ENCODE assay signal across 25 cellular contexts in genomic region chr12:6360080-6360571, GRCh38. TPM values are rescaled to one million over a fixed set of nuclear protein-coding genes. Genes with fewer than 3 reads are reported as not detected.
A peak's percentile ranks its signal among the peaks of the same experiment; 100 is the strongest.
DNase-seq lines count a peak whose midpoint lies in the region; ATAC-seq and TF ChIP-seq lines count a peak whose summit lies in the region.
"Had no signal": no experiment of that assay in that cellular context is flagged by ENCODE, and none has a peak within 500 bp of the region (broad histone marks: within the 10 kb centered on the region; RNA-seq: fewer than 3 reads in every experiment).

No MANE protein-coding gene starts in this region.

- H3K9me3 ChIP-seq in MM.1S (replicated peaks; ENCODE audit: insufficient read depth, low read length) (no peaks in the 10 kb centered on the region), muscle layer of colon (ENCODE audit: low read length) (no peaks in the 10 kb centered on the region), HAP-1 (no peaks in the 10 kb centered on the region)

- H3K4me3 Mint-ChIP-seq in chondrocyte (ENCODE audit: unreplicated experiment): no peak overlapping the region
- H3K4me3 Mint-ChIP-seq in stimulated activated effector memory CD8-positive, alpha-beta T cell treated with anti-CD3 and anti-CD28 coated beads, Interleukin-12 subunit alpha, Interleukin-12 subunit beta, amount 100 ng/mL, for 72 hours: no peak overlapping the region
- H3K4me3 Mint-ChIP-seq: activated B cell treated with CpG ODN at 0.5 μM for 24 hours; activated CD4-positive, alpha-beta memory T cell treated with anti-CD3 and anti-CD28 coated beads for 36 hours; brain; natural killer cell treated with Interleukin-12 subunit alpha and Interleukin-12 subunit beta and Interleukin-15 and Interleukin-18, amount 100 ng/mL, for 72 hours; stimulated activated naive B cell treated with anti-CD40 and anti-IgM and Interleukin-4, amounts not matched to agents 10 μg/mL and 1 μg/mL and 100 μg/mL, for 72 hours had no signal

- peak overlapping the region; percentile 55 for H2AFZ ChIP-seq in MM.1S (ENCODE audit: low read length)

- H3K4me1 ChIP-seq in MM.1S (ENCODE audit: low read length) (peaks cover 44% of the 10 kb centered on the region), muscle layer of colon (ENCODE audit: insufficient read depth, low read length) (peaks cover 17% of the 10 kb centered on the region), HAP-1 (peaks cover 7% of the 10 kb centered on the region)

- no peaks in the 10 kb centered on the region for H4K20me1 ChIP-seq in MM.1S (ENCODE audit: insufficient read depth, low read length)

- H3K4me1 Mint-ChIP-seq in chondrocyte (ENCODE audit: low read depth): peaks cover 32% of the 10 kb centered on the region
- peaks cover 39% of the 10 kb centered on the region for H3K4me1 Mint-ChIP-seq in stimulated activated effector memory CD8-positive, alpha-beta T cell treated with anti-CD3 and anti-CD28 coated beads, Interleukin-12 subunit alpha, Interleukin-12 subunit beta, amount 100 ng/mL, for 72 hours
- H3K4me1 Mint-ChIP-seq: brain had no signal

- TF ChIP-seq CTCF in MM.1S (IDR thresholded peaks at IDR 0.05; ENCODE audit: low read length) (no peak), chondrocyte (IDR thresholded peaks at IDR 0.05) (no peak)

- H3K4me2 ChIP-seq in MM.1S (ENCODE audit: low read depth, low read length): peak overlapping the region; percentile 76

- no peaks in the 10 kb centered on the region for H3K79me2 ChIP-seq in MM.1S (ENCODE audit: low read length)

- H3K27me3 ChIP-seq in MM.1S (replicated peaks; ENCODE audit: insufficient read depth, low read length) (no peaks in the 10 kb centered on the region), muscle layer of colon (ENCODE audit: control insufficient read depth in 1 of 2, insufficient read depth in 2 of 2, low read length in 2 of 2) (no peaks in the 10 kb centered on the region), HAP-1 (ENCODE audit: low read depth) (no peaks in the 10 kb centered on the region)

- H3K4me3 ChIP-seq in MM.1S (ENCODE audit: low read length) (peak overlapping the region; percentile 28; the same call in 1 of the 2 replicates), muscle layer of colon (ENCODE audit: low read depth in 1 of 2, low read length in 2 of 2) (no peak overlapping the region), HAP-1 (no peak overlapping the region)
- H3K4me3 ChIP-seq: skin epidermis had no signal

- DNase-seq in MM.1S (peak; percentile 94), chondrocyte (ENCODE audit: low spot score) (no peak), OCI-M2 (lab: John Stamatoyannopoulos, UW; ENCODE audit: unreplicated experiment) (no peak), HAP-1 (ENCODE audit: low spot score in 2 of 2) (no peak)
- no peak for DNase-seq in stimulated activated effector memory CD8-positive, alpha-beta T cell treated with anti-CD3 and anti-CD28 coated beads, Interleukin-12 subunit alpha, Interleukin-12 subunit beta, amount 100 ng/mL, for 72 hours (ENCODE audit: low spot score in 2 of 2)
- DNase-seq: activated B cell treated with CpG ODN at 0.5 μM for 24 hours; activated CD4-positive, alpha-beta memory T cell treated with anti-CD3 and anti-CD28 coated beads for 36 hours; activated effector memory CD4-positive, alpha-beta T cell treated with anti-CD3 and anti-CD28 coated beads, Interleukin-2, amount 50 U/mL, for 16 hours; EL; GOT3; mesenchymal stem cell; NCI-H1436; NCI-H526; stimulated activated naive B cell treated with anti-CD40 and anti-IgM and Interleukin-4, amounts not matched to agents 10 μg/mL and 1 μg/mL and 100 μg/mL, for 72 hours; T1000 had no signal

- ATAC-seq in stimulated activated effector memory CD8-positive, alpha-beta T cell treated with anti-CD3 and anti-CD28 coated beads, Interleukin-12 subunit alpha, Interleukin-12 subunit beta, amount 100 ng/mL, for 72 hours: no peak
- ATAC-seq in GM21447 (IDR thresholded peaks at IDR 0.05; ENCODE audit: unreplicated experiment) (no peak), GM21576 (IDR thresholded peaks at IDR 0.05; ENCODE audit: unreplicated experiment) (no peak)
- ATAC-seq: natural killer cell treated with Interleukin-12 subunit alpha and Interleukin-12 subunit beta and Interleukin-15 and Interleukin-18, amount 100 ng/mL, for 72 hours; Right ventricle myocardium inferior had no signal

- no peaks in the 10 kb centered on the region for H3K9me3 Mint-ChIP-seq in chondrocyte (ENCODE audit: low read depth)
- H3K9me3 Mint-ChIP-seq in stimulated activated effector memory CD8-positive, alpha-beta T cell treated with anti-CD3 and anti-CD28 coated beads, Interleukin-12 subunit alpha, Interleukin-12 subunit beta, amount 100 ng/mL, for 72 hours: no peaks in the 10 kb centered on the region
- H3K9me3 Mint-ChIP-seq: activated B cell treated with CpG ODN at 0.5 μM for 24 hours; activated CD4-positive, alpha-beta memory T cell treated with anti-CD3 and anti-CD28 coated beads for 36 hours; IgD-negative memory B cell; natural killer cell treated with Interleukin-12 subunit alpha and Interleukin-12 subunit beta and Interleukin-15 and Interleukin-18, amount 100 ng/mL, for 72 hours; stimulated activated naive B cell treated with anti-CD40 and anti-IgM and Interleukin-4, amounts not matched to agents 10 μg/mL and 1 μg/mL and 100 μg/mL, for 72 hours had no signal

- H3K27ac Mint-ChIP-seq in chondrocyte (ENCODE audit: unreplicated experiment): peak overlapping the region; percentile 32
- H3K27ac Mint-ChIP-seq in stimulated activated effector memory CD8-positive, alpha-beta T cell treated with anti-CD3 and anti-CD28 coated beads, Interleukin-12 subunit alpha, Interleukin-12 subunit beta, amount 100 ng/mL, for 72 hours: peak overlapping the region; percentile 29
- H3K27ac Mint-ChIP-seq: activated B cell treated with CpG ODN at 0.5 μM for 24 hours; activated CD4-positive, alpha-beta memory T cell treated with anti-CD3 and anti-CD28 coated beads for 36 hours; stimulated activated naive B cell treated with anti-CD40 and anti-IgM and Interleukin-4, amounts not matched to agents 10 μg/mL and 1 μg/mL and 100 μg/mL, for 72 hours had no signal

- H3F3A ChIP-seq in MM.1S (ENCODE audit: insufficient read depth, low read length): peaks cover 39% of the 10 kb centered on the region

- no peaks in the 10 kb centered on the region for H3K36me3 ChIP-seq in MM.1S (replicated peaks; ENCODE audit: insufficient read depth, low read length)
- H3K36me3 ChIP-seq in muscle layer of colon (ENCODE audit: insufficient read depth, low read length): no peaks in the 10 kb centered on the region
- H3K36me3 ChIP-seq in HAP-1 (replicated peaks): no peaks in the 10 kb centered on the region

- H3K27ac ChIP-seq in MM.1S (ENCODE audit: low read length): peak overlapping the region; percentile 96
- H3K27ac ChIP-seq in muscle layer of colon (ENCODE audit: low read depth, low read length): peak overlapping the region; percentile 10

- in situ Hi-C loops in HAP-1 (cut with MboI; ENCODE audit: low sequenced_read_pairs): no loop called here

- H3K9me2 ChIP-seq in MM.1S (replicated peaks; ENCODE audit: insufficient read depth, low read length): no peaks in the 10 kb centered on the region

- H3K36me3 Mint-ChIP-seq in chondrocyte (ENCODE audit: low read depth): peaks cover 2% of the 10 kb centered on the region
- no peaks in the 10 kb centered on the region for H3K36me3 Mint-ChIP-seq in stimulated activated effector memory CD8-positive, alpha-beta T cell treated with anti-CD3 and anti-CD28 coated beads, Interleukin-12 subunit alpha, Interleukin-12 subunit beta, amount 100 ng/mL, for 72 hours
- H3K36me3 Mint-ChIP-seq: activated CD4-positive, alpha-beta memory T cell treated with anti-CD3 and anti-CD28 coated beads for 36 hours; brain; IgD-negative memory B cell; natural killer cell treated with Interleukin-12 subunit alpha and Interleukin-12 subunit beta and Interleukin-15 and Interleukin-18, amount 100 ng/mL, for 72 hours; stimulated activated naive B cell treated with anti-CD40 and anti-IgM and Interleukin-4, amounts not matched to agents 10 μg/mL and 1 μg/mL and 100 μg/mL, for 72 hours had no signal

- no peaks in the 10 kb centered on the region for H3K27me3 Mint-ChIP-seq in chondrocyte (ENCODE audit: low read depth)
- H3K27me3 Mint-ChIP-seq: activated CD4-positive, alpha-beta memory T cell treated with anti-CD3 and anti-CD28 coated beads for 36 hours had no signal

- H3K9ac ChIP-seq in MM.1S (ENCODE audit: low read length) (peak overlapping the region; percentile 77), muscle layer of colon (ENCODE audit: low read length) (no peak overlapping the region)

RNA-seq across cellular contexts. Expression of gene SCNN1A, which starts 15.2 kb away (rescaled TPM):
- 0.87 to 2.6 TPM (median 1.9 TPM) in 3 replicates for total RNA-seq in chondrocyte
- total RNA-seq: activated B cell treated with CpG ODN at 0.5 μM for 24 hours; glomerular endothelial cell; natural killer cell treated with Interleukin-12 subunit alpha and Interleukin-12 subunit beta and Interleukin-15 and Interleukin-18, amount 100 ng/mL, for 72 hours had no signal

RNA-seq across cellular contexts. Expression of gene TNFRSF1A, which starts 18.2 kb away (rescaled TPM):
- total RNA-seq in chondrocyte: 88.5 to 128 TPM (median 127 TPM) in 3 replicates
- total RNA-seq: activated B cell treated with CpG ODN at 0.5 μM for 24 hours had no signal

RNA-seq across cellular contexts. Expression of gene LTBR, which starts 23.8 kb away (rescaled TPM):
- total RNA-seq in chondrocyte: 11.8 to 46.5 TPM (median 41.1 TPM) in 3 replicates

RNA-seq across cellular contexts. Expression of gene PLEKHG6, which starts 49.6 kb away (rescaled TPM):
- total RNA-seq in chondrocyte: 0.21 to 0.35 TPM in 2 of 3 replicates, not detected in the other
- total RNA-seq: activated B cell treated with CpG ODN at 0.5 μM for 24 hours; activated CD4-positive, alpha-beta memory T cell treated with anti-CD3 and anti-CD28 coated beads for 36 hours; glomerular endothelial cell; MCF 10A; natural killer cell treated with Interleukin-12 subunit alpha and Interleukin-12 subunit beta and Interleukin-15 and Interleukin-18, amount 100 ng/mL, for 72 hours had no signal
